Comparison of ENCODE assay signal across 7 cellular contexts in the genomic region with DNA sequence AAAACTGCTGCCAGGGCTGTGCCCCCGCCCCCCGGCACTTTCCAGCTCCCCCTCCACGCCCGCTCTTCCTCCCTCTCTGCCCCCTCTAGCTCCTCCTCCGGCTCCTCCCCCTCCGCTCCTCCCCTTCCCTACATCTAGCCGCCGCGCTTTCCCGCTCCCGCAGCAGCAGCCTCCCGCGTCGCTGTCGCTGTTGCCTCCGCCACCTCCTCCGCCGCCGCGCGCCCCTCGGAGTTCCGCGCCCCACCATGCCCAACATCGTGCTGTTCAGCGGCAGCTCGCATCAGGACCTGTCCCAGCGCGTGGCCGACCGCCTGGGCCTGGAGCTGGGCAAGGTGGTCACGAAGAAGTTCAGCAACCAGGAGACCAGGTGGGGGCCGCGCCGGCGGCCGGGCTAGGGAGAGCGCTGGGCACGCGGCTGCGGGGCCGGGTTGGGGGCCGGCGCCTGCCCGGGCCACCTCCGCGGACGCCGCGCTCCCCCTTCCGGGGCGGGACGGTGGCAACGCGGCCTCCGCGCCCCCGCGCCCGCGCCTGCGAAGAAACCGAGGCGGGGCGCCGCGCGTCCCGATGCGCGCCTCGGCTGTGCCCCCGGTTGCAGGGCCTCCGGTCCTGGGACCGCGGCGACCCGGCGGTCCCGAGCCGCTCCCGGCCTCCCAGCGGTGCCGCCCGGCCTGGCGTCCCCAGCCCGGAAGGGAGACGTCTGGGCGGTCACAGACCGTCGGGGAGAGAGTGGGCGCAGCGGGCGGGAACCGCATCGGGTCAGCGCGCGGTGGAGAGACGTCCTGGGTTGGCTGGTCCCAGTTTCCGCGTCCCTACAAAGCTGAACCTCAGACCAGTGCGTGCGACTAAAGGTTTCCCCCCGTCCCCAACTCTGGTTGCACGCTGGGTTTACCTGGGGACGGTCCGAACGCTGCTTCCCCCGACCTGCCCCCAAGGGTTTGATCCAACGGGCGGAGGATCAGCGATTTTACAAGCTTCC. TPM values are rescaled to one million over a fixed set of nuclear protein-coding genes. Genes with fewer than 3 reads are reported as not detected.
DNase-seq lines count a peak whose midpoint lies in the region; ATAC-seq and TF ChIP-seq lines count a peak whose summit lies in the region.

Gene PRPS2 (plus strand): TSS at position 160 of the 976 bp plus-strand sequence. CDS start 86 bp downstream, at position 246.

- no peaks in the 10 kb centered on the region for H3K9me3 ChIP-seq in lower lobe of right lung

- DNase-seq in NCI-H2227 treated with DMSO at 0.1 percent for 48 hours (lab: John Stamatoyannopoulos, UW) (peak; percentile 39), dermis microvascular lymphatic vessel endothelial cell (ENCODE audit: low read depth in 2 of 2) (peak in 1 of 2 donors; percentile 51), lower lobe of right lung (peak; percentile 75)
- DNase-seq in activated CD4-positive, alpha-beta T cell treated with anti-CD3 and anti-CD28 coated beads, Interleukin-2, amount 10 ng/mL, durations not matched to agents 7 days and 5 days: peak; percentile 75
- DNase-seq in stimulated activated CD4-positive, alpha-beta T cell treated with anti-CD3 and anti-CD28 coated beads, TNF-alpha, amount 100 ng/mL, for 24 hours (ENCODE audit: low read depth in 3 of 3): peak; percentile 33 to 79 (median 51)

- H3K36me3 Mint-ChIP-seq in activated CD4-positive, alpha-beta T cell treated with anti-CD3 and anti-CD28 coated beads, Interleukin-2, amount 10 ng/mL, durations not matched to agents 7 days and 5 days (ENCODE audit: low read depth): peaks cover 35% of the 10 kb centered on the region

- no peak for TF ChIP-seq CTCF in lower lobe of right lung (IDR thresholded peaks at IDR 0.05)

- H3K27ac Mint-ChIP-seq in activated CD4-positive, alpha-beta T cell treated with anti-CD3 and anti-CD28 coated beads, Interleukin-2, amount 10 ng/mL, durations not matched to agents 7 days and 5 days: peak within 1 kb of the TSS; percentile 87

- H3K4me1 Mint-ChIP-seq in activated CD4-positive, alpha-beta T cell treated with anti-CD3 and anti-CD28 coated beads, Interleukin-2, amount 10 ng/mL, durations not matched to agents 7 days and 5 days: peaks cover 44% of the 10 kb centered on the region

- no peaks in the 10 kb centered on the region for H3K36me3 ChIP-seq in lower lobe of right lung

- no peaks in the 10 kb centered on the region for H3K9me3 Mint-ChIP-seq in activated CD4-positive, alpha-beta T cell treated with anti-CD3 and anti-CD28 coated beads, Interleukin-2, amount 10 ng/mL, durations not matched to agents 7 days and 5 days

- ATAC-seq in GM18858 (IDR thresholded peaks at IDR 0.05; ENCODE audit: unreplicated experiment): peak; percentile 57
- peak; percentile 69 for ATAC-seq in HG02884 (IDR thresholded peaks at IDR 0.05; ENCODE audit: unreplicated experiment)
- peak; percentile 92 to 96 for ATAC-seq in lower lobe of right lung

- no peaks in the 10 kb centered on the region for H3K27me3 ChIP-seq in lower lobe of right lung (ENCODE audit: low read depth)

- intact Hi-C loops in lower lobe of right lung (cut with DNase I): no loop called here

- peak within 1 kb of the TSS; percentile 82 for H3K4me3 Mint-ChIP-seq in activated CD4-positive, alpha-beta T cell treated with anti-CD3 and anti-CD28 coated beads, Interleukin-2, amount 10 ng/mL, durations not matched to agents 7 days and 5 days

- POLR2A ChIA-PET in activated CD4-positive, alpha-beta T cell treated with anti-CD3 and anti-CD28 coated beads, Interleukin-2, amount 10 ng/mL, durations not matched to agents 7 days and 5 days (lab: Charles Lee): interaction anchor here (0.7 kb wide), 1 partner anchor 31 kb away, joined by 3 read pairs; no protein-coding TSS in a partner anchor

- peak within 1 kb of the TSS; percentile 59 for H3K4me3 ChIP-seq in lower lobe of right lung

- CTCF ChIA-PET in activated CD4-positive, alpha-beta T cell treated with anti-CD3 and anti-CD28 coated beads, Interleukin-2, amount 10 ng/mL, durations not matched to agents 7 days and 5 days (lab: Charles Lee): interaction anchor here (0.6 to 2.2 kb wide), 6 partner anchors 8 to 1005 kb away, joined by 3 to 8 read pairs (median 4); no protein-coding TSS in a partner anchor

- no peak within 1 kb of the TSS for H3K27ac ChIP-seq in lower lobe of right lung

- H3K27me3 Mint-ChIP-seq in activated CD4-positive, alpha-beta T cell treated with anti-CD3 and anti-CD28 coated beads, Interleukin-2, amount 10 ng/mL, durations not matched to agents 7 days and 5 days: peaks cover 10% of the 10 kb centered on the region

- H3K4me1 ChIP-seq in lower lobe of right lung: no peaks in the 10 kb centered on the region

RNA-seq across cellular contexts. Expression of gene PRPS2, which starts in this region (rescaled TPM):
- 100 to 1,000 TPM in 1 of 2 experiments, 10 to 100 TPM in 1; 92.5 to 108 TPM for total RNA-seq in activated CD4-positive, alpha-beta T cell treated with anti-CD3 and anti-CD28 coated beads, Interleukin-2, amount 10 ng/mL, durations not matched to agents 7 days and 5 days
- total RNA-seq in dermis microvascular lymphatic vessel endothelial cell (15.7 and 17.6 TPM in 2 replicates), lower lobe of right lung (26.3 TPM)
